Comparison of ENCODE assay signal across 9 cellular contexts in the genomic region with DNA sequence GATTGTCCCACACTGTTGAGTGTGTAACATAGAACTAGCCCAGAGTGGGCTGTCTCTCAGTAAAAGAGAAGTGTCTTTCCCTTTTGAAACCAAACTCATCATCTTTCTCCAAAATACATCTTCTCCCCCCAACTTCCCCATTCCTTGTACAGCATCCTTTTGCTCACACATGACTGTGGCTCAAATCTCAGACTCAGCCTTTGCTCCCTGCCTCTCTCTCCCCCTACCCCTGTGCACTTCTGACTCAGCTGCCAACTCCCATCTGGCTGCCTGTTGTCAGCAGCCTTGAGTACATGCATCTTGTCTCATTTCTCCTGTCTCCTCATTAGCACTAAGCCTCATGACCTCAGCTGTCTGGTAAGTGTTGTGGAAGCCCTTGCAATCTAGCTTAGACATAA. TPM values are rescaled to one million over a fixed set of nuclear protein-coding genes. Genes with fewer than 3 reads are reported as not detected.
DNase-seq lines count a peak whose midpoint lies in the region; ATAC-seq and TF ChIP-seq lines count a peak whose summit lies in the region.
"Had no signal": no experiment of that assay in that cellular context is flagged by ENCODE, and none has a peak within 500 bp of the region (broad histone marks: within the 10 kb centered on the region; RNA-seq: fewer than 3 reads in every experiment).

No MANE protein-coding gene starts in this region.

- no peak for TF ChIP-seq CTCF in transverse colon (IDR thresholded peaks at IDR 0.05)
- no peak for TF ChIP-seq CTCF in Caco-2 (IDR thresholded peaks at IDR 0.05; ENCODE audit: insufficient read depth in 1 of 2, low read depth in 1 of 2, low read length in 1 of 2, severe bottlenecking in 1 of 2, unreplicated experiment in 1 of 2)

- H3K27ac ChIP-seq in transverse colon, result peak overlapping the region in 1 of 4 donors; percentile 25
- H3K27ac ChIP-seq: cardiac muscle cell had no signal

- in situ Hi-C loops in transverse colon (cut with MboI; ENCODE audit: low pct_ligation_motif_present in 1 of 4, low pct_unique_long_range_greater_than_20kb in 1 of 4, low sequenced_read_pairs in 3 of 4), result no loop called here

- H3K9me3 Mint-ChIP-seq in activated naive CD4-positive, alpha-beta T cell treated with anti-CD3 and anti-CD28 coated beads, Interleukin-2, amount 50 U/mL, for 72 hours, result peaks cover 0 to 9% of the 10 kb centered on the region in 2 donors
- no peaks in the 10 kb centered on the region for H3K9me3 Mint-ChIP-seq in activated naive CD4-positive, alpha-beta T cell treated with anti-CD3 and anti-CD28 coated beads for 36 hours
- H3K9me3 Mint-ChIP-seq in Caco-2 (ENCODE audit: unreplicated experiment), result peaks cover 23% of the 10 kb centered on the region

- no peak for TF ChIP-seq EP300 in transverse colon (IDR thresholded peaks at IDR 0.05; ENCODE audit: low read depth)

- ATAC-seq in activated naive CD4-positive, alpha-beta T cell treated with anti-CD3 and anti-CD28 coated beads, Interleukin-2, amount 50 U/mL, for 72 hours, result peak; percentile 54 to 68
- ATAC-seq in HG03039 (IDR thresholded peaks at IDR 0.05; ENCODE audit: unreplicated experiment), result no peak

- peak overlapping the region; percentile 3 to 28 for H3K27ac Mint-ChIP-seq in activated naive CD4-positive, alpha-beta T cell treated with anti-CD3 and anti-CD28 coated beads, Interleukin-2, amount 50 U/mL, for 72 hours
- no peak overlapping the region for H3K27ac Mint-ChIP-seq in activated naive CD4-positive, alpha-beta T cell treated with anti-CD3 and anti-CD28 coated beads for 36 hours
- H3K27ac Mint-ChIP-seq in Caco-2 (ENCODE audit: unreplicated experiment), result no peak overlapping the region

- H3K36me3 ChIP-seq in transverse colon (no peaks in the 10 kb centered on the region), Caco-2 (ENCODE audit: control insufficient read depth, insufficient read depth, low read length) (no peaks in the 10 kb centered on the region)
- H3K36me3 ChIP-seq: cardiac muscle cell had no signal

- no TSS peak for BruUV-seq in Caco-2 (replicated peaks; lab: Mats Ljungman, UMichigan)

- CTCF ChIA-PET in activated naive CD4-positive, alpha-beta T cell treated with anti-CD3 and anti-CD28 coated beads for 36 hours (lab: Charles Lee), result no interaction called here
- CTCF ChIA-PET in Caco-2 (lab: Charles Lee), result no interaction called here

- no peak for TF ChIP-seq POLR2A in transverse colon (IDR thresholded peaks at IDR 0.05)

- no peaks in the 10 kb centered on the region for H3K27me3 Mint-ChIP-seq in activated naive CD4-positive, alpha-beta T cell treated with anti-CD3 and anti-CD28 coated beads for 36 hours (ENCODE audit: low read depth)
- H3K27me3 Mint-ChIP-seq in Caco-2 (ENCODE audit: insufficient read depth, unreplicated experiment), result no peaks in the 10 kb centered on the region

- no peak overlapping the region for H3K4me3 Mint-ChIP-seq in activated naive CD4-positive, alpha-beta T cell treated with anti-CD3 and anti-CD28 coated beads for 36 hours
- H3K4me3 Mint-ChIP-seq in Caco-2 (ENCODE audit: unreplicated experiment), result no peak overlapping the region

- intact Hi-C loops in activated naive CD4-positive, alpha-beta T cell treated with anti-CD3 and anti-CD28 coated beads for 36 hours (cut with micrococcal nuclease), result no loop called here
- intact Hi-C loops in transverse colon (cut with DNase I; ENCODE audit: low total_unique reads) (no loop called here), Caco-2 (cut with micrococcal nuclease; ENCODE audit: unreplicated experiment) (no loop called here)

- H3K36me3 Mint-ChIP-seq in activated naive CD4-positive, alpha-beta T cell treated with anti-CD3 and anti-CD28 coated beads, Interleukin-2, amount 50 U/mL, for 72 hours, result peaks cover 0 to 17% of the 10 kb centered on the region in 2 donors
- H3K36me3 Mint-ChIP-seq in activated naive CD4-positive, alpha-beta T cell treated with anti-CD3 and anti-CD28 coated beads for 36 hours (ENCODE audit: low read depth), result no peaks in the 10 kb centered on the region
- H3K36me3 Mint-ChIP-seq in Caco-2 (ENCODE audit: insufficient read depth, unreplicated experiment), result no peaks in the 10 kb centered on the region

- H3K4me3 ChIP-seq in transverse colon (no peak overlapping the region), Caco-2 (ENCODE audit: low read depth, low read length) (no peak overlapping the region)
- H3K4me3 ChIP-seq: cardiac muscle cell had no signal

- peaks cover 37% of the 10 kb centered on the region for H3K4me1 Mint-ChIP-seq in activated naive CD4-positive, alpha-beta T cell treated with anti-CD3 and anti-CD28 coated beads for 36 hours (ENCODE audit: low read depth)
- H3K4me1 Mint-ChIP-seq in Caco-2 (ENCODE audit: low read depth, unreplicated experiment), result peaks cover 9% of the 10 kb centered on the region

- no peaks in the 10 kb centered on the region for H3K9me3 ChIP-seq in transverse colon
- no peaks in the 10 kb centered on the region for H3K9me3 ChIP-seq in Caco-2

- H3K27me3 ChIP-seq in transverse colon (no peaks in the 10 kb centered on the region), Caco-2 (replicated peaks; ENCODE audit: control insufficient read depth, insufficient read depth, low read length) (no peaks in the 10 kb centered on the region)

- POLR2A ChIA-PET in Caco-2 (lab: Charles Lee), result no interaction called here

- H3K4me1 ChIP-seq in transverse colon (peaks cover 0 to 4% (median 2%) of the 10 kb centered on the region in 4 donors), Caco-2 (peaks cover 9% of the 10 kb centered on the region)

- DNase-seq in activated naive CD4-positive, alpha-beta T cell treated with anti-CD3 and anti-CD28 coated beads, Interleukin-2, amount 50 U/mL, for 72 hours (ENCODE audit: low spot score in 2 of 2), result no peak
- no peak for DNase-seq in activated naive CD4-positive, alpha-beta T cell treated with anti-CD3 and anti-CD28 coated beads for 36 hours
- peak; percentile 49 to 87 for DNase-seq in NOMO-1 (lab: John Stamatoyannopoulos, UW; ENCODE audit: unreplicated experiment in 2 of 2)
- DNase-seq in globus pallidus (ENCODE audit: low spot score), result peak; percentile 68
- peak; percentile 26 for DNase-seq in transverse colon
- DNase-seq in activated naive CD4-positive, alpha-beta T cell treated with Interleukin-2 at 50 U/mL for 16 hours, result no peak
- DNase-seq in Caco-2, result no peak

RNA-seq across cellular contexts. Expression of a gene that starts 18.1 kb away (rescaled TPM):
- 10 to 100 TPM; 59.1 to 95.6 TPM for total RNA-seq in activated naive CD4-positive, alpha-beta T cell treated with anti-CD3 and anti-CD28 coated beads, Interleukin-2, amount 50 U/mL, for 72 hours
- 10 to 100 TPM; 85.5 to 87.5 TPM for total RNA-seq in activated naive CD4-positive, alpha-beta T cell treated with anti-CD3 and anti-CD28 coated beads for 36 hours
- total RNA-seq in transverse colon (100 to 1,000 TPM in 3 of 4 donors, 10 to 100 TPM in 1; 29.9 to 237 (median 124) TPM), Caco-2 (2022) (63.7 and 72.3 TPM in 2 replicates)

Comparison
In these comparisons a context has a peak if more than half of its experiments do, and no peak if none do; other contexts are left out.
1. H3K27ac Mint-ChIP-seq: peak in activated naive CD4-positive, alpha-beta T cell treated with anti-CD3 and anti-CD28 coated beads, Interleukin-2, amount 50 U/mL, for 72 hours (2 of 2); none in activated naive CD4-positive, alpha-beta T cell treated with anti-CD3 and anti-CD28 coated beads for 36 hours (single experiment) and Caco-2 (single experiment).
2. DNase-seq: peak in NOMO-1 (2 of 2), globus pallidus (single experiment) and transverse colon (single experiment); none in activated naive CD4-positive, alpha-beta T cell treated with anti-CD3 and anti-CD28 coated beads, Interleukin-2, amount 50 U/mL, for 72 hours (0 of 2), activated naive CD4-positive, alpha-beta T cell treated with anti-CD3 and anti-CD28 coated beads for 36 hours (single experiment), activated naive CD4-positive, alpha-beta T cell treated with Interleukin-2 at 50 U/mL for 16 hours (single experiment) and Caco-2 (0 of 2).